Comparison of ENCODE assay signal across 8 cellular contexts in genomic region chr6:17987576-17988421, GRCh38. TPM values are rescaled to one million over a fixed set of nuclear protein-coding genes. Genes with fewer than 3 reads are reported as not detected.
DNase-seq lines count a peak whose midpoint lies in the region; ATAC-seq and TF ChIP-seq lines count a peak whose summit lies in the region.

KIF13A (minus strand) TSS chr6:17987635; CDS start chr6:17987463, 172 bp downstream.

- H3K27me3 ChIP-seq in GM23248 (replicated peaks; ENCODE audit: insufficient read depth) (no peaks in the 10 kb centered on the region), right cardiac atrium (ENCODE audit: control insufficient read depth, insufficient read depth) (no peaks in the 10 kb centered on the region)

- intact Hi-C loops in right cardiac atrium (cut with DNase I) (loop anchor here (5.0 to 10.0 kb wide), 7 partner anchors 63 to 153 kb away; partner anchors contain the start of gene NHLRC1 (in 2 of the 4)), posterior cingulate gyrus (cut with DNase I) (loop anchor here (2.0 to 10.0 kb wide), 5 partner anchors 121 to 275 kb away; partner anchors contain the start of genes DEK, KDM1B, NHLRC1 and TPMT)

- peaks cover 56% of the 10 kb centered on the region for H3K79me2 ChIP-seq in GM23248 (ENCODE audit: insufficient read depth)

- POLR2A ChIA-PET in RWPE1 (lab: Yijun Ruan, JAX; ENCODE audit: low non-redundant PET) = interaction anchor here (0.6 to 1.2 kb wide), 2 partner anchors 135 to 169 kb away, joined by 3 to 5 read pairs; partner anchors contain the start of gene NHLRC1

- WGBS in GM23248 (ENCODE audit: low coverage in 1 of 2, low lambda C conversion rate in 2 of 2, missing lambda C conversion rate in 2 of 2), 2 experiments = 0 to 1% methylated on average over 24 to 40 of the region's 105 CpGs
- under 1% methylated on average over 99 of the region's 105 CpGs for WGBS in right cardiac atrium

- CTCF ChIA-PET in RWPE1 (lab: Yijun Ruan, JAX) = interaction anchor here (0.5 to 1.0 kb wide), 3 partner anchors 9 to 875 kb away, joined by 3 to 5 read pairs (median 3); no protein-coding TSS in a partner anchor

- H3K4me1 ChIP-seq in GM23248 (ENCODE audit: insufficient read depth) (peaks cover 16% of the 10 kb centered on the region), right cardiac atrium (ENCODE audit: control insufficient read depth, insufficient read depth, low read length) (peaks cover 6% of the 10 kb centered on the region)

- no peak for TF ChIP-seq RAD21 in Ishikawa (IDR thresholded peaks at IDR 0.05; ENCODE audit: low read depth)

- H4K20me1 ChIP-seq in GM23248 (ENCODE audit: insufficient read depth) = no peaks in the 10 kb centered on the region

- H3K4me3 ChIP-seq in GM23248 (peak within 1 kb of the TSS; percentile 94), astrocyte of the cerebellum (ENCODE audit: low read depth, low read length) (peak within 1 kb of the TSS; percentile 89), right cardiac atrium (ENCODE audit: low read length) (peak within 1 kb of the TSS; percentile 93)

- no peak for TF ChIP-seq EP300 in Ishikawa (IDR thresholded peaks at IDR 0.05; ENCODE audit: borderline replicate concordance)

- H3K4me2 ChIP-seq in GM23248 (ENCODE audit: unreplicated experiment) = peak within 1 kb of the TSS; percentile 94

- in situ Hi-C loops in G401 (cut with HindIII; ENCODE audit: low sequenced_read_pairs) = no loop called here
- in situ Hi-C loops in GM23248 (cut with MboI) = loop anchor here (10.0 kb wide), 1 partner anchor 143 kb away; no protein-coding TSS in a partner anchor
- in situ Hi-C loops in astrocyte of the cerebellum (cut with HindIII; ENCODE audit: low sequenced_read_pairs) = no loop called here

- peak; percentile 87 to 89 for ATAC-seq in right cardiac atrium

- no peaks in the 10 kb centered on the region for H3K9me2 ChIP-seq in GM23248 (ENCODE audit: insufficient read depth)

- H3F3A ChIP-seq in GM23248 (ENCODE audit: insufficient read depth) = peaks cover 22% of the 10 kb centered on the region

- H3K9me3 ChIP-seq in GM23248 (ENCODE audit: low read depth) (no peaks in the 10 kb centered on the region), right cardiac atrium (ENCODE audit: control insufficient read depth, low read length) (no peaks in the 10 kb centered on the region)

- TF ChIP-seq CTCF in RWPE1 (conservative IDR thresholded peaks at IDR 0.05; ENCODE audit: low read depth) (no peak), astrocyte of the cerebellum (IDR thresholded peaks at IDR 0.05; ENCODE audit: low read depth, low read length, missing control alignments) (peak; percentile 20)

- peak within 1 kb of the TSS; percentile 68 for H3K27ac ChIP-seq in GM23248
- peak within 1 kb of the TSS; percentile 97 for H3K27ac ChIP-seq in RWPE1
- H3K27ac ChIP-seq in right cardiac atrium (ENCODE audit: low read length) = peak within 1 kb of the TSS; percentile 96

- peak; percentile 81 for DNase-seq in G401 (ENCODE audit: low spot score)
- peak; percentile 84 for DNase-seq in GM23248
- DNase-seq in RWPE1 (ENCODE audit: low spot score) = peak; percentile 54
- DNase-seq in astrocyte of the cerebellum (ENCODE audit: low read depth) = no peak
- DNase-seq in right cardiac atrium = peak; percentile 79 to 91 (median 90)
- DNase-seq in posterior cingulate gyrus = peak; percentile 45 to 94 (median 60)
- no peak for DNase-seq in AML-193 (lab: John Stamatoyannopoulos, UW)

- H3K36me3 ChIP-seq in GM23248 (ENCODE audit: low read depth) = no peaks in the 10 kb centered on the region

- H3K9ac ChIP-seq in GM23248 = peak within 1 kb of the TSS; percentile 86

- peak within 1 kb of the TSS; percentile 88 for H2AFZ ChIP-seq in GM23248

TF ChIP-seq in Ishikawa, 13 proteins besides CTCF, POLR2A, EP300 and RAD21:
- TF ChIP-seq NFIC (IDR thresholded peaks at IDR 0.05) (peak; percentile 23; the same call in 1 of the 2 replicates), YY1 (IDR thresholded peaks at IDR 0.05; ENCODE audit: low read depth) (peak; percentile 47; the same call in 1 of the 2 replicates), CREB1 (IDR thresholded peaks at IDR 0.05; ENCODE audit: low read depth) (no peak)

RNA-seq across cellular contexts. Expression of gene KIF13A, which starts in this region (rescaled TPM):
- 9.8 and 18.3 TPM in 2 replicates for total RNA-seq in G401 (2014; rRNA removed; shearing (Covaris generic))
- 46.0 and 47.3 TPM in 2 replicates for total RNA-seq in GM23248 (2014; rRNA removed; shearing (Covaris generic))
- polyA plus RNA-seq in GM23248 (2016; fragmentation: Nextera tagmentation; extraction: Ambion mirVana) = 5.0 and 7.4 TPM in 2 replicates
- 10 to 100 TPM; 59.8 to 79.6 (median 73.3) TPM for total RNA-seq in right cardiac atrium
- 27.2 TPM for polyA plus RNA-seq in right cardiac atrium

Comparison
In these comparisons a context has a peak if more than half of its experiments do, and no peak if none do; other contexts are left out.
1. DNase-seq: peak in G401 (single experiment), GM23248 (single experiment), RWPE1 (single experiment), right cardiac atrium (3 of 3) and posterior cingulate gyrus (10 of 10); none in astrocyte of the cerebellum (single experiment) and AML-193 (0 of 2).
2. Peak in every context shown above with its lines, with median percentiles within 50 percentile points of each other: H3K27ac ChIP-seq and H3K4me3 ChIP-seq.